Comparison of ENCODE assay signal across 24 cellular contexts in the genomic region with DNA sequence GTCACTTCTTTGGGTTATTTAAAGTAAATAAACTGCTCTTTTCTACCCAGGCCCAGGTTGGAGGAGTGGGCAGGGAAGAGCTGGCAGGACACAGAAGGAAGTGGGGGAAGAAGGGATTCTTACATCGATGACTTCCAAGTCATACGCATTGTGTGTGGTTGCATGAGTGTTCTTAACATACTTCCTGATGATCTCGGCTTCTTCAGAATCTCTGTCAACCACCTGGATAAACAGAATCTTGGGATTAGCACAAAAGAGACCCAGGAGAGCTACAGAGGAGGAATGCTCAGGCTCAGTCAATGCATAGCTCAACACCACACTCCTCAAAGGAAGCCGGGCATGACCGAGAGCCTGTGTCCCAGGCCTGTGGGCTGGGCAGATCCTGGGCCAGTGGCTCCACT. TPM values are rescaled to one million over a fixed set of nuclear protein-coding genes. Genes with fewer than 3 reads are reported as not detected.
DNase-seq lines count a peak whose midpoint lies in the region; ATAC-seq, FAIRE-seq and TF ChIP-seq lines count a peak whose summit lies in the region.
"Had no signal": no experiment of that assay in that cellular context is flagged by ENCODE, and none has a peak within 500 bp of the region (broad histone marks: within the 10 kb centered on the region; RNA-seq: fewer than 3 reads in every experiment).

No MANE protein-coding gene starts in this region.

- CTCF ChIA-PET in PC-3 (lab: Charles Lee): no interaction called here
- CTCF ChIA-PET in endothelial cell of umbilical vein (lab: Charles Lee): interaction anchor here (1.2 to 1.9 kb wide), 3 partner anchors 42 to 240 kb away, joined by 6 to 8 read pairs (median 6); a partner anchor contains a TSS

- ATAC-seq in PC-3 (peak; percentile 78), HG03342 (IDR thresholded peaks at IDR 0.05; ENCODE audit: unreplicated experiment) (no peak), GM18520 (IDR thresholded peaks at IDR 0.05; ENCODE audit: unreplicated experiment) (no peak)
- ATAC-seq in natural killer cell treated with Interleukin-12 subunit alpha and Interleukin-12 subunit beta and Interleukin-15 and Interleukin-18, amount 100 ng/mL, for 72 hours: no peak

- 0 out of 22 replicates have a peak overlapping the region, but pooled peaks of 2 of the 11 experiments have one; percentile 1 to 27 for H3K4me2 ChIP-seq in BLaER1 treated with 17β-estradiol and CSF1 and Interleukin-3, amounts not matched to agents 10 nM and 100 nM
- H3K4me2 ChIP-seq in PC-3 (ENCODE audit: low read length) (no peak overlapping the region), endothelial cell of umbilical vein (ENCODE audit: insufficient read depth, low read length) (no peak overlapping the region)

- TF ChIP-seq POLR2A in endothelial cell of umbilical vein (IDR thresholded peaks at IDR 0.05; ENCODE audit: low read depth, low read length): no peak

- H3K9me1 ChIP-seq in endothelial cell of umbilical vein (replicated peaks; ENCODE audit: control insufficient read depth, extremely low read depth, insufficient read depth, low read length): no peaks in the 10 kb centered on the region

- H4K20me1 ChIP-seq in BLaER1 treated with 17β-estradiol and CSF1 and Interleukin-3, amounts not matched to agents 10 nM and 100 nM: peaks cover 7 to 76% (median 27%) of the 10 kb centered on the region in 11 experiments; a peak in 17 of 22 replicates
- H4K20me1 ChIP-seq in PC-3 (ENCODE audit: low read length) (no peaks in the 10 kb centered on the region), endothelial cell of umbilical vein (replicated peaks; ENCODE audit: control insufficient read depth, extremely low read depth, insufficient read depth, low read length) (no peaks in the 10 kb centered on the region)

- POLR2A ChIA-PET in PC-3 (lab: Charles Lee; ENCODE audit: unreplicated experiment) (interaction anchor here (1.0 kb wide), 1 partner anchor 57 kb away, joined by 5 read pairs; a partner anchor contains a TSS), endothelial cell of umbilical vein (lab: Charles Lee) (no interaction called here)

- peaks cover 26 to 50% (median 41%) of the 10 kb centered on the region in 10 experiments for H3K4me1 ChIP-seq in BLaER1 treated with 17β-estradiol and CSF1 and Interleukin-3, amounts not matched to agents 10 nM and 100 nM
- H3K4me1 ChIP-seq in PC-3 (ENCODE audit: insufficient read depth, low read length) (0 out of 2 replicates have a peak, but pooled peaks cover 4% of the 10 kb centered on the region), endothelial cell of umbilical vein (ENCODE audit: control insufficient read depth, extremely low read depth, insufficient read depth, low read length) (peaks cover 6% of the 10 kb centered on the region)
- H3K4me1 ChIP-seq: uterus had no signal

- H3K27me3 ChIP-seq in BLaER1 treated with 17β-estradiol and CSF1 and Interleukin-3, amounts not matched to agents 10 nM and 100 nM: no peaks in the 10 kb centered on the region
- H3K27me3 ChIP-seq in PC-3 (ENCODE audit: low read length): no peaks in the 10 kb centered on the region
- no peaks in the 10 kb centered on the region for H3K27me3 ChIP-seq in endothelial cell of umbilical vein (ENCODE audit: control insufficient read depth in 2 of 2, insufficient read depth in 2 of 2, low read length in 2 of 2)
- H3K27me3 ChIP-seq: cardiac muscle cell, uterus had no signal

- no peaks in the 10 kb centered on the region for H3K9me2 ChIP-seq in PC-3 (replicated peaks; ENCODE audit: low read length)

- H3K9ac ChIP-seq in BLaER1 treated with 17β-estradiol and CSF1 and Interleukin-3, amounts not matched to agents 10 nM and 100 nM: no peak overlapping the region
- no peak overlapping the region for H3K9ac ChIP-seq in PC-3 (ENCODE audit: low read length)
- H3K9ac ChIP-seq in endothelial cell of umbilical vein (replicated peaks; ENCODE audit: extremely low read depth, insufficient read depth, low read length): no peak overlapping the region

- no peaks in the 10 kb centered on the region for H3F3A ChIP-seq in PC-3 (ENCODE audit: low read length, unreplicated experiment)

- H2AFZ ChIP-seq in PC-3 (ENCODE audit: low read length) (no peak overlapping the region), endothelial cell of umbilical vein (ENCODE audit: low read depth, low read length) (no peak overlapping the region)

- intact Hi-C loops in PC-3 (cut with micrococcal nuclease) (no loop called here), endothelial cell of umbilical vein (cut with micrococcal nuclease) (no loop called here)

- H3K27ac Mint-ChIP-seq in natural killer cell treated with Interleukin-12 subunit alpha and Interleukin-12 subunit beta and Interleukin-15 and Interleukin-18, amount 100 ng/mL, for 72 hours: no peak overlapping the region

- no peaks in the 10 kb centered on the region for H3K79me2 ChIP-seq in PC-3 (ENCODE audit: low read length)
- H3K79me2 ChIP-seq in endothelial cell of umbilical vein (ENCODE audit: control insufficient read depth, insufficient read depth, low read length): no peaks in the 10 kb centered on the region

- BruUV-seq in PC-3 (replicated peaks; lab: Mats Ljungman, UMichigan): no TSS peak
- no TSS peak for BruUV-seq in endothelial cell of umbilical vein (replicated peaks; lab: Mats Ljungman, UMichigan)

- H3K9me3 ChIP-seq in BLaER1 treated with 17β-estradiol and CSF1 and Interleukin-3, amounts not matched to agents 10 nM and 100 nM (replicated peaks in 1 of 11): no peaks in the 10 kb centered on the region
- H3K9me3 ChIP-seq in PC-3 (ENCODE audit: low read length) (no peaks in the 10 kb centered on the region), endothelial cell of umbilical vein (replicated peaks; ENCODE audit: control insufficient read depth, insufficient read depth, low read length) (no peaks in the 10 kb centered on the region)
- H3K9me3 ChIP-seq: uterus had no signal

- TF ChIP-seq CTCF in PC-3 (conservative IDR thresholded peaks at IDR 0.05; ENCODE audit: low read depth, low read length) (no peak), endothelial cell of umbilical vein (IDR thresholded peaks at IDR 0.05; ENCODE audit: extremely low read depth in 1 of 2, insufficient read depth in 1 of 2, low read depth in 1 of 2, low read length in 2 of 2) (no peak)

- H3K36me3 ChIP-seq in BLaER1 treated with 17β-estradiol and CSF1 and Interleukin-3, amounts not matched to agents 10 nM and 100 nM: peaks cover 87 to 94% (median 89%) of the 10 kb centered on the region in 11 experiments
- H3K36me3 ChIP-seq in PC-3 (ENCODE audit: low read depth, low read length): peaks cover 89% of the 10 kb centered on the region
- H3K36me3 ChIP-seq in endothelial cell of umbilical vein (ENCODE audit: control insufficient read depth in 2 of 2, extremely low read depth in 1 of 2, insufficient read depth in 2 of 2, low read length in 2 of 2): peaks cover 21 to 37% of the 10 kb centered on the region in 2 experiments
- H3K36me3 ChIP-seq: uterus had no signal

- H3K27ac ChIP-seq in BLaER1 treated with 17β-estradiol and CSF1 and Interleukin-3, amounts not matched to agents 10 nM and 100 nM: peak overlapping the region in 6 of 11 experiments; percentile 12 to 95 (median 22); a peak in 8 of 22 replicates
- peak overlapping the region; percentile 15; the same call in 1 of the 2 replicates for H3K27ac ChIP-seq in PC-3 (ENCODE audit: low read length)
- H3K27ac ChIP-seq in endothelial cell of umbilical vein (ENCODE audit: insufficient read depth, low read depth, low read length): peak overlapping the region; percentile 64
- H3K27ac ChIP-seq: uterus had no signal

- peaks cover 0 to 5% of the 10 kb centered on the region in 2 donors for H3K4me1 Mint-ChIP-seq in natural killer cell treated with Interleukin-12 subunit alpha and Interleukin-12 subunit beta and Interleukin-15 and Interleukin-18, amount 100 ng/mL, for 72 hours (ENCODE audit: low read depth in 2 of 2)

- H3K9me3 Mint-ChIP-seq in natural killer cell treated with Interleukin-12 subunit alpha and Interleukin-12 subunit beta and Interleukin-15 and Interleukin-18, amount 100 ng/mL, for 72 hours: no peaks in the 10 kb centered on the region
- H3K9me3 Mint-ChIP-seq: naive B cell had no signal

- DNase-seq in PC-3 (peak; percentile 49), endothelial cell of umbilical vein (ENCODE audit: low read depth, low spot score) (peak; percentile 32), pulmonary artery endothelial cell (ENCODE audit: low read depth, low spot score) (peak; percentile 8), C1 segment of cervical spinal cord (lab: John Stamatoyannopoulos, UW) (no peak)
- DNase-seq in natural killer cell treated with Interleukin-12 subunit alpha and Interleukin-12 subunit beta and Interleukin-15 and Interleukin-18, amount 100 ng/mL, for 72 hours (ENCODE audit: low spot score): no peak
- DNase-seq: activated CD8-positive, alpha-beta memory T cell treated with anti-CD3 and anti-CD28 coated beads, Interleukin-2, amount 50 U/mL, for 48 hours; activated naive CD4-positive, alpha-beta T cell; DMS 273 treated with DMSO at 0.1 percent for 48 hours; effector memory CD4-positive, alpha-beta T cell; MV-4-11; naive B cell; NCI-H2081; NCI-H524; SIG-M5; stimulated activated CD4-positive, alpha-beta T cell treated with anti-CD3 and anti-CD28 coated beads, Interleukin-15, amount 100 ng/mL, for 24 hours; uterus had no signal

- no peak overlapping the region for H3K4me3 ChIP-seq in BLaER1 treated with 17β-estradiol and CSF1 and Interleukin-3, amounts not matched to agents 10 nM and 100 nM
- H3K4me3 ChIP-seq in PC-3 (ENCODE audit: low read length) (no peak overlapping the region), endothelial cell of umbilical vein (replicated peaks in 1 of 3; ENCODE audit: insufficient read depth in 1 of 3, low read depth in 1 of 3, low read length in 3 of 3) (no peak overlapping the region)
- H3K4me3 ChIP-seq: cardiac muscle cell, lung, uterus had no signal

- H3K4me3 Mint-ChIP-seq in natural killer cell treated with Interleukin-12 subunit alpha and Interleukin-12 subunit beta and Interleukin-15 and Interleukin-18, amount 100 ng/mL, for 72 hours: no peak overlapping the region
- H3K4me3 Mint-ChIP-seq: naive B cell had no signal

- peaks cover 11% of the 10 kb centered on the region for H3K36me3 Mint-ChIP-seq in natural killer cell treated with Interleukin-12 subunit alpha and Interleukin-12 subunit beta and Interleukin-15 and Interleukin-18, amount 100 ng/mL, for 72 hours

- dilution Hi-C loops in endothelial cell of umbilical vein (cut with MboI; ENCODE audit: extremely low pct_ligation_motif_present, low sequenced_read_pairs): no loop called here

- H3K27me3 Mint-ChIP-seq in natural killer cell treated with Interleukin-12 subunit alpha and Interleukin-12 subunit beta and Interleukin-15 and Interleukin-18, amount 100 ng/mL, for 72 hours: no peaks in the 10 kb centered on the region
- H3K27me3 Mint-ChIP-seq: naive B cell had no signal

- peak; percentile 82 for FAIRE-seq in endothelial cell of umbilical vein (lab: Jason Lieb, UNC)
- FAIRE-seq: frontal cortex, GM18507, GM19239 had no signal

RNA-seq across cellular contexts. Expression of a gene that starts 42.1 kb away (rescaled TPM):
- total RNA-seq in PC-3 (2014; rRNA removed): 536 and 538 TPM in 2 replicates
- total RNA-seq in endothelial cell of umbilical vein: 133 and 136 TPM in 2 replicates
- polyA plus RNA-seq in endothelial cell of umbilical vein: 153 and 160 TPM in 2 replicates
- polyA plus RNA-seq in endothelial cell of umbilical vein (2011; cell fraction: cytosol; rRNA removed): 135 and 150 TPM in 2 replicates
- polyA plus RNA-seq in endothelial cell of umbilical vein (2011; cell fraction: nucleus; rRNA removed): 108 and 109 TPM in 2 replicates
- 67.7 and 92.7 TPM in 2 replicates for polyA plus RNA-seq in endothelial cell of umbilical vein (2012)
- 139 and 149 TPM in 2 replicates for polyA minus RNA-seq in endothelial cell of umbilical vein
- 85.5 TPM for polyA minus RNA-seq in endothelial cell of umbilical vein (2011; cell fraction: cytosol; rRNA and poly(A)+ RNA removed)
- polyA minus RNA-seq in endothelial cell of umbilical vein (2011; cell fraction: nucleus; rRNA and poly(A)+ RNA removed): 40.8 and 68.6 TPM in 2 replicates
- 156 and 272 TPM in 2 replicates for total RNA-seq in pulmonary artery endothelial cell
- 100 to 1,000 TPM; 138 to 246 TPM for total RNA-seq in natural killer cell treated with Interleukin-12 subunit alpha and Interleukin-12 subunit beta and Interleukin-15 and Interleukin-18, amount 100 ng/mL, for 72 hours

RNA-seq across cellular contexts. Expression of a gene that starts 56.9 kb away (rescaled TPM):
- total RNA-seq in PC-3 (2014; rRNA removed) (21.9 and 25.3 TPM in 2 replicates), endothelial cell of umbilical vein (7.6 and 9.4 TPM in 2 replicates), pulmonary artery endothelial cell (7.6 and 11.1 TPM in 2 replicates)
- 2.0 and 2.5 TPM in 2 replicates for polyA plus RNA-seq in endothelial cell of umbilical vein
- polyA plus RNA-seq in endothelial cell of umbilical vein (2011; cell fraction: cytosol; rRNA removed): 3.2 and 3.8 TPM in 2 replicates
- 3.9 and 5.9 TPM in 2 replicates for polyA plus RNA-seq in endothelial cell of umbilical vein (2011; cell fraction: nucleus; rRNA removed)
- polyA plus RNA-seq in endothelial cell of umbilical vein (2012): 3.2 and 5.6 TPM in 2 replicates
- polyA minus RNA-seq in endothelial cell of umbilical vein: 2.1 and 3.3 TPM in 2 replicates
- polyA minus RNA-seq in endothelial cell of umbilical vein (2011; cell fraction: cytosol; rRNA and poly(A)+ RNA removed): 5.7 TPM
- polyA minus RNA-seq in endothelial cell of umbilical vein (2011; cell fraction: nucleus; rRNA and poly(A)+ RNA removed): 5.0 and 5.6 TPM in 2 replicates
- 10 to 100 TPM in 1 of 2 donors, 1 to 10 TPM in 1; 6.6 to 10.9 TPM for total RNA-seq in natural killer cell treated with Interleukin-12 subunit alpha and Interleukin-12 subunit beta and Interleukin-15 and Interleukin-18, amount 100 ng/mL, for 72 hours

Comparison
In these comparisons a context has a peak if more than half of its experiments do, and no peak if none do; other contexts are left out.
1. DNase-seq: peak in PC-3 (single experiment), endothelial cell of umbilical vein (single experiment) and pulmonary artery endothelial cell (single experiment); none in C1 segment of cervical spinal cord (0 of 14) and natural killer cell treated with Interleukin-12 subunit alpha and Interleukin-12 subunit beta and Interleukin-15 and Interleukin-18, amount 100 ng/mL, for 72 hours (single experiment).
2. Peak in every context shown above with its lines, with median percentiles within 50 percentile points of each other: H3K27ac ChIP-seq.